25 cellular contexts compared by ENCODE assay signal in genomic region chr5:142962172-142962528, GRCh38.
"Had no signal": no experiment of that assay in that cellular context is flagged by ENCODE, and none has a peak within 500 bp of the region (broad histone marks: within the 10 kb centered on the region; RNA-seq: fewer than 3 reads in every experiment).

No MANE protein-coding gene starts in this region.

- H3K4me3 Mint-ChIP-seq: activated CD4-positive, alpha-beta T cell treated with anti-CD3 and anti-CD28 coated beads, Interleukin-2, amount 10 ng/mL, durations not matched to agents 24 days and 14 days; activated CD8-positive, alpha-beta T cell treated with anti-CD3 and anti-CD28 coated beads for 36 hours; activated naive CD4-positive, alpha-beta T cell treated with anti-CD3 and anti-CD28 coated beads, Interleukin-2, amount 50 U/mL, for 24 hours; activated naive CD8-positive, alpha-beta T cell treated with anti-CD3 and anti-CD28 coated beads, Interleukin-2, amount 50 U/mL, for 24 hours; activated T-cell treated with anti-CD3 and anti-CD28 coated beads, Interleukin-2, amount 50 U/mL, for 4 hours; activated T-helper 17 cell treated with anti-CD3 and anti-CD28 coated beads, Interleukin-2, amount 50 U/mL, for 72 hours; central memory CD8-positive, alpha-beta T cell; stimulated activated naive B cell treated with anti-CD40 and anti-IgM and Interleukin-4, amounts not matched to agents 10 μg/mL and 1 μg/mL and 100 μg/mL, for 72 hours had no signal

- H3K9ac ChIP-seq: parathyroid adenoma had no signal

- FAIRE-seq: bronchial epithelial cell had no signal

- H3K9me3 ChIP-seq: gastrocnemius medialis, right atrium auricular region, stomach, tibial artery had no signal

- H3K27ac ChIP-seq: gastrocnemius medialis, parathyroid adenoma, right atrium auricular region, stomach, tibial artery had no signal

- ATAC-seq: activated CD8-positive, alpha-beta T cell treated with anti-CD3 and anti-CD28 coated beads for 36 hours; activated naive CD8-positive, alpha-beta T cell treated with anti-CD3 and anti-CD28 coated beads, Interleukin-2, amount 50 U/mL, for 24 hours; activated T-cell treated with anti-CD3 and anti-CD28 coated beads, Interleukin-2, amount 50 U/mL, for 4 hours; activated T-helper 17 cell treated with anti-CD3 and anti-CD28 coated beads, Interleukin-2, amount 50 U/mL, for 72 hours; gastrocnemius medialis; stimulated activated naive B cell treated with anti-CD40 and anti-IgM and Interleukin-4, amounts not matched to agents 10 μg/mL and 1 μg/mL and 100 μg/mL, for 72 hours had no signal

- H3K36me3 Mint-ChIP-seq: stimulated activated naive B cell treated with anti-CD40 and anti-IgM and Interleukin-4, amounts not matched to agents 10 μg/mL and 1 μg/mL and 100 μg/mL, for 72 hours had no signal

- DNase-seq: activated CD4-positive, alpha-beta T cell treated with anti-CD3 and anti-CD28 coated beads, Interleukin-2, amount 10 ng/mL, durations not matched to agents 24 days and 14 days; activated CD4-positive, CD25-positive, alpha-beta regulatory T cell treated with anti-CD3 and anti-CD28 coated beads, Interleukin-2, amount 50 U/mL, for 72 hours; activated CD8-positive, alpha-beta T cell treated with anti-CD3 and anti-CD28 coated beads for 36 hours; activated naive CD8-positive, alpha-beta T cell treated with anti-CD3 and anti-CD28 coated beads, Interleukin-2, amount 50 U/mL, for 24 hours; activated T-cell treated with anti-CD3 and anti-CD28 coated beads, Interleukin-2, amount 50 U/mL, for 4 hours; amygdala; dorsolateral prefrontal cortex; effector memory CD4-positive, alpha-beta T cell; erythroblast; gastrocnemius medialis; hippocampal formation; nucleus accumbens; stimulated activated CD4-positive, alpha-beta T cell treated with anti-CD3 and anti-CD28 coated beads, Interleukin-15, amount 100 ng/mL, for 24 hours; stimulated activated CD4-positive, alpha-beta T cell treated with anti-CD3 and anti-CD28 coated beads, Interleukin-2, amount 100 ng/mL, for 24 hours; stimulated activated naive B cell treated with anti-CD40 and anti-IgM and Interleukin-4, amounts not matched to agents 10 μg/mL and 1 μg/mL and 100 μg/mL, for 72 hours; stomach; T-helper 2 cell; tibial artery had no signal

- H3K27me3 Mint-ChIP-seq: activated CD4-positive, alpha-beta T cell treated with anti-CD3 and anti-CD28 coated beads, Interleukin-2, amount 10 ng/mL, durations not matched to agents 24 days and 14 days; activated CD8-positive, alpha-beta T cell treated with anti-CD3 and anti-CD28 coated beads for 36 hours; activated naive CD4-positive, alpha-beta T cell treated with anti-CD3 and anti-CD28 coated beads, Interleukin-2, amount 50 U/mL, for 24 hours; activated naive CD8-positive, alpha-beta T cell treated with anti-CD3 and anti-CD28 coated beads, Interleukin-2, amount 50 U/mL, for 24 hours; activated T-helper 17 cell treated with anti-CD3 and anti-CD28 coated beads, Interleukin-2, amount 50 U/mL, for 72 hours; central memory CD8-positive, alpha-beta T cell; stimulated activated naive B cell treated with anti-CD40 and anti-IgM and Interleukin-4, amounts not matched to agents 10 μg/mL and 1 μg/mL and 100 μg/mL, for 72 hours had no signal

- H3K27ac Mint-ChIP-seq: activated CD4-positive, alpha-beta T cell treated with anti-CD3 and anti-CD28 coated beads, Interleukin-2, amount 10 ng/mL, durations not matched to agents 24 days and 14 days; activated CD8-positive, alpha-beta T cell treated with anti-CD3 and anti-CD28 coated beads for 36 hours; activated naive CD4-positive, alpha-beta T cell treated with anti-CD3 and anti-CD28 coated beads, Interleukin-2, amount 50 U/mL, for 24 hours; activated naive CD8-positive, alpha-beta T cell treated with anti-CD3 and anti-CD28 coated beads, Interleukin-2, amount 50 U/mL, for 24 hours; activated T-helper 17 cell treated with anti-CD3 and anti-CD28 coated beads, Interleukin-2, amount 50 U/mL, for 72 hours; stimulated activated naive B cell treated with anti-CD40 and anti-IgM and Interleukin-4, amounts not matched to agents 10 μg/mL and 1 μg/mL and 100 μg/mL, for 72 hours had no signal

- H3K9me3 Mint-ChIP-seq: activated CD4-positive, alpha-beta T cell treated with anti-CD3 and anti-CD28 coated beads, Interleukin-2, amount 10 ng/mL, durations not matched to agents 24 days and 14 days; activated naive CD4-positive, alpha-beta T cell treated with anti-CD3 and anti-CD28 coated beads, Interleukin-2, amount 50 U/mL, for 24 hours; activated naive CD8-positive, alpha-beta T cell treated with anti-CD3 and anti-CD28 coated beads, Interleukin-2, amount 50 U/mL, for 24 hours; activated T-cell treated with anti-CD3 and anti-CD28 coated beads, Interleukin-2, amount 50 U/mL, for 4 hours; activated T-helper 17 cell treated with anti-CD3 and anti-CD28 coated beads, Interleukin-2, amount 50 U/mL, for 72 hours; central memory CD8-positive, alpha-beta T cell had no signal

- H3K27me3 ChIP-seq: dorsolateral prefrontal cortex, gastrocnemius medialis, right atrium auricular region, stomach, tibial artery had no signal

- H3K4me1 Mint-ChIP-seq: activated T-helper 17 cell treated with anti-CD3 and anti-CD28 coated beads, Interleukin-2, amount 50 U/mL, for 72 hours had no signal

- H3K36me3 ChIP-seq: gastrocnemius medialis, right atrium auricular region, stomach, tibial artery had no signal

- H3K4me1 ChIP-seq: parathyroid adenoma had no signal

- H3K4me3 ChIP-seq: dorsolateral prefrontal cortex, gastrocnemius medialis, lung, right atrium auricular region, stomach, tibial artery had no signal
